Comparison of ENCODE assay signal across 7 cellular contexts in genomic region chr17:78331355-78331754, GRCh38. TPM values are rescaled to one million over a fixed set of nuclear protein-coding genes. Genes with fewer than 3 reads are reported as not detected.
DNase-seq lines count a peak whose midpoint lies in the region; ATAC-seq, FAIRE-seq and TF ChIP-seq lines count a peak whose summit lies in the region.
"Not testable (repeated sequence)": the region's sequence is repeated elsewhere in the genome, so short reads cannot be mapped to it uniquely, and the experiment has no call there.

No MANE protein-coding gene starts in this region.

- in situ Hi-C loops in Panc1 (cut with HindIII; ENCODE audit: low pct_unique_long_range_greater_than_20kb, low sequenced_read_pairs); HepG2 (cut with HindIII; ENCODE audit: extremely low pct_ligation_motif_present, low pct_unique_long_range_greater_than_20kb): not testable (repeated sequence)

- not testable (repeated sequence) for ATAC-seq in Panc1; activated T-cell treated with anti-CD3 and anti-CD28 coated beads, Interleukin-2, amount 50 U/mL, for 72 hours (replicated peaks in 1 of 2); HepG2

- not testable (repeated sequence) for TF ChIP-seq RAD21 in HepG2 (CRISPR knock-in tag; IDR thresholded peaks at IDR 0.05)

- H3K9ac ChIP-seq in HepG2 (ENCODE audit: insufficient read depth, low read depth, low read length), result not testable (repeated sequence)
- H3K9ac ChIP-seq in skeletal muscle tissue (ENCODE audit: low read depth in 1 of 3, low read length in 3 of 3), result peak overlapping the region in 2 of 3 donors; percentile 13 to 40

- peaks cover 56% of the 10 kb centered on the region for H3K4me1 ChIP-seq in Panc1 (ENCODE audit: control insufficient read depth, insufficient read depth, low read length)
- H3K4me1 ChIP-seq in HepG2 (ENCODE audit: insufficient read depth, low read length), result peaks cover 26% of the 10 kb centered on the region
- peaks cover 4 to 15% (median 11%) of the 10 kb centered on the region in 3 donors for H3K4me1 ChIP-seq in skeletal muscle tissue (ENCODE audit: control insufficient read depth in 3 of 3, insufficient read depth in 3 of 3, low read length in 3 of 3)

- not testable (repeated sequence) for DNase-seq in CD14-positive monocyte (ENCODE audit: low spot score); HFFc6; Panc1 (ENCODE audit: low read depth, low spot score); activated T-cell treated with anti-CD3 and anti-CD28 coated beads, Interleukin-2, amount 50 U/mL, for 72 hours; MCF 10A (ENCODE audit: unreplicated experiment); HepG2 (ENCODE audit: low spot score)

- H3K9me3 ChIP-seq in Panc1 (ENCODE audit: control insufficient read depth, insufficient read depth, low read depth, low read length); HepG2 (ENCODE audit: low read length); skeletal muscle tissue (ENCODE audit: control insufficient read depth in 3 of 3, low read length in 3 of 3): not testable (repeated sequence)

- H3K4me1 Mint-ChIP-seq in CD14-positive monocyte (peaks cover 52% of the 10 kb centered on the region), HFFc6 (ENCODE audit: low read depth) (peaks cover 69% of the 10 kb centered on the region), MCF 10A (ENCODE audit: insufficient read depth, unreplicated experiment) (peaks cover 41% of the 10 kb centered on the region)
- peaks cover 44% of the 10 kb centered on the region for H3K4me1 Mint-ChIP-seq in activated T-cell treated with anti-CD3 and anti-CD28 coated beads, Interleukin-2, amount 50 U/mL, for 72 hours (ENCODE audit: low read depth)

- not testable (repeated sequence) for BruUV-seq in Panc1 (replicated peaks; lab: Mats Ljungman, UMichigan); MCF 10A (replicated peaks; lab: Mats Ljungman, UMichigan); HepG2 (replicated peaks; lab: Mats Ljungman, UMichigan)

- H3K27ac ChIP-seq in Panc1 (ENCODE audit: low read length) (peak overlapping the region; percentile 87), skeletal muscle tissue (ENCODE audit: low read depth, low read length) (peak overlapping the region; percentile 64)
- not testable (repeated sequence) for H3K27ac ChIP-seq in HepG2 (ENCODE audit: extremely low read length, insufficient read depth, low read length)

- H3K4me3 Mint-ChIP-seq in CD14-positive monocyte; HFFc6; activated T-cell treated with anti-CD3 and anti-CD28 coated beads, Interleukin-2, amount 50 U/mL, for 72 hours: not testable (repeated sequence)
- peak overlapping the region; percentile 13 for H3K4me3 Mint-ChIP-seq in MCF 10A (ENCODE audit: unreplicated experiment)

- not testable (repeated sequence) for FAIRE-seq in HepG2 (lab: Jason Lieb, UNC)

- not testable (repeated sequence) for H2AFZ ChIP-seq in HepG2 (ENCODE audit: low read length)

- H3K27me3 Mint-ChIP-seq in CD14-positive monocyte (ENCODE audit: low read depth in 3 of 3); HFFc6 (ENCODE audit: insufficient read depth); activated T-cell treated with anti-CD3 and anti-CD28 coated beads, Interleukin-2, amount 50 U/mL, for 72 hours (ENCODE audit: low read depth); MCF 10A (ENCODE audit: insufficient read depth, unreplicated experiment): not testable (repeated sequence)

- WGBS in HepG2 (ENCODE audit: low lambda C conversion rate), result 9% methylated on average over 12 of the region's 12 CpGs

- H3K36me3 ChIP-seq in Panc1 (ENCODE audit: control insufficient read depth, insufficient read depth, low read length); HepG2 (replicated peaks in 1 of 2; ENCODE audit: control insufficient read depth in 1 of 2, insufficient read depth in 2 of 2, low read length in 2 of 2); skeletal muscle tissue (ENCODE audit: control insufficient read depth in 3 of 3, insufficient read depth in 3 of 3, low read length in 3 of 3): not testable (repeated sequence)

- not testable (repeated sequence) for H3K79me2 ChIP-seq in HepG2 (ENCODE audit: insufficient read depth, low read length)

- POLR2A ChIA-PET in Panc1 (lab: Charles Lee); HepG2 (lab: Yijun Ruan, JAX): not testable (repeated sequence)
- POLR2A ChIA-PET in MCF 10A (lab: Yijun Ruan, JAX), result interaction anchor here (0.6 kb wide), 1 partner anchor 249 kb away, joined by 4 read pairs; no protein-coding TSS in a partner anchor

- not testable (repeated sequence) for H3K4me2 ChIP-seq in HepG2 (ENCODE audit: low read depth, low read length)

- not testable (repeated sequence) for TF ChIP-seq EP300 in HepG2 (IDR thresholded peaks at IDR 0.05; ENCODE audit: low read depth in 2 of 2, low read length in 2 of 2); HepG2 (CRISPR knock-in tag; IDR thresholded peaks at IDR 0.05; ENCODE audit: borderline replicate concordance)

- not testable (repeated sequence) for H3K36me3 Mint-ChIP-seq in CD14-positive monocyte; HFFc6 (ENCODE audit: low read depth); activated T-cell treated with anti-CD3 and anti-CD28 coated beads, Interleukin-2, amount 50 U/mL, for 72 hours (ENCODE audit: insufficient read depth in 2 of 2); MCF 10A (ENCODE audit: insufficient read depth, unreplicated experiment)

- CTCF ChIA-PET in Panc1 (lab: Charles Lee) (interaction anchor here (0.7 kb wide), 1 partner anchor 22 kb away, joined by 6 read pairs; no protein-coding TSS in a partner anchor), MCF 10A (lab: Yijun Ruan, JAX) (interaction anchor here (0.7 kb wide), 1 partner anchor 93 kb away, joined by 3 read pairs; no protein-coding TSS in a partner anchor)
- CTCF ChIA-PET in HepG2 (lab: Yijun Ruan, JAX; ENCODE audit: low intra/inter-chr PET ratio, low total read pairs), result not testable (repeated sequence)

- not testable (repeated sequence) for TF ChIP-seq POLR2A in HepG2 (IDR thresholded peaks at IDR 0.05; ENCODE audit: insufficient read depth in 1 of 2, low read depth in 2 of 2, low read length in 2 of 2)

- intact Hi-C loops in CD14-positive monocyte (cut with micrococcal nuclease); Panc1 (cut with micrococcal nuclease; ENCODE audit: unreplicated experiment); MCF 10A (cut with micrococcal nuclease); HepG2 (cut with micrococcal nuclease; ENCODE audit: unreplicated experiment): not testable (repeated sequence)

- not testable (repeated sequence) for H3K4me3 ChIP-seq in Panc1 (ENCODE audit: low read depth in 2 of 2, low read length in 2 of 2); HepG2 (replicated peaks in 1 of 3; ENCODE audit: insufficient read depth in 1 of 3, low read depth in 2 of 3, low read length in 3 of 3); skeletal muscle tissue (ENCODE audit: low read length in 3 of 3)

- not testable (repeated sequence) for H3K27me3 ChIP-seq in Panc1 (ENCODE audit: control insufficient read depth, insufficient read depth, low read length); skeletal muscle tissue (ENCODE audit: control insufficient read depth in 3 of 3, insufficient read depth in 3 of 3, low read length in 3 of 3)
- H3K27me3 ChIP-seq in HepG2 (ENCODE audit: control insufficient read depth in 1 of 2, insufficient read depth in 2 of 2, low read length in 2 of 2), result peaks cover 17 to 68% of the 10 kb centered on the region in 2 experiments

- H3K9me3 Mint-ChIP-seq in CD14-positive monocyte; HFFc6; activated T-cell treated with anti-CD3 and anti-CD28 coated beads, Interleukin-2, amount 50 U/mL, for 72 hours; MCF 10A (ENCODE audit: unreplicated experiment): not testable (repeated sequence)

- not testable (repeated sequence) for TF ChIP-seq CTCF in CD14-positive monocyte (IDR thresholded peaks at IDR 0.05); HFFc6 (IDR thresholded peaks at IDR 0.05); Panc1 (IDR thresholded peaks at IDR 0.05); MCF 10A (IDR thresholded peaks at IDR 0.05; ENCODE audit: unreplicated experiment); HepG2 (CRISPR knock-in tag; IDR thresholded peaks at IDR 0.05)

- H4K20me1 ChIP-seq in HepG2 (ENCODE audit: insufficient read depth, low read length), result not testable (repeated sequence)

- H3K27ac Mint-ChIP-seq in CD14-positive monocyte, result peak overlapping the region in 6 of 7 donors; percentile 18 to 83 (median 67)
- H3K27ac Mint-ChIP-seq in HFFc6, result peak overlapping the region; percentile 86; the same call in 1 of the 2 replicates
- H3K27ac Mint-ChIP-seq in activated T-cell treated with anti-CD3 and anti-CD28 coated beads, Interleukin-2, amount 50 U/mL, for 72 hours, result peak overlapping the region; percentile 66
- peak overlapping the region; percentile 36 for H3K27ac Mint-ChIP-seq in MCF 10A (ENCODE audit: low read depth, unreplicated experiment)

RNA-seq across cellular contexts. Expression of gene SOCS3, which starts 28.5 kb away (rescaled TPM):
- polyA plus RNA-seq in CD14-positive monocyte (100 to 1,000 TPM; 123 to 144 TPM), HepG2 (2011; rRNA removed) (2.4 and 3.2 TPM in 2 replicates)
- total RNA-seq in HFFc6 (2021; fragmentation: NEBNext Ultra II Directional; extraction: Animal tissue kit (Norgen Biotek cat#: 25700)), result 10 to 100 TPM; 27.4 to 37.2 (median 33.2) TPM
- total RNA-seq in Panc1 (2021; ENCODE audit: unreplicated experiment) (53.1 TPM), MCF 10A (2022) (2.5 and 4.8 TPM in 2 replicates), HepG2 (2016; rRNA removed; fragmentation: Illumina TruSeq; extraction: Trizol) (0.66 and 0.77 TPM in 2 replicates), skeletal muscle tissue (15.7 TPM)
- 30.5 TPM for polyA plus RNA-seq in Panc1 (2012; ENCODE audit: insufficient read length)
- 100 to 1,000 TPM; 164 to 212 TPM for total RNA-seq in activated T-cell treated with anti-CD3 and anti-CD28 coated beads, Interleukin-2, amount 50 U/mL, for 72 hours
- 0.30 and 0.35 TPM in 2 replicates for total RNA-seq in HepG2 (2016; cell fraction: cytosol; rRNA removed; fragmentation: Illumina TruSeq; extraction: Trizol; ENCODE audit: low read depth)
- total RNA-seq in HepG2 (2016; cell fraction: insoluble cytoplasmic fraction; rRNA removed; fragmentation: Illumina TruSeq; extraction: Trizol), result 0.59 and 0.95 TPM in 2 replicates
- 0.83 and 0.93 TPM in 2 replicates for total RNA-seq in HepG2 (2016; cell fraction: membrane; rRNA removed; fragmentation: Illumina TruSeq; extraction: Trizol)
- 0.66 and 1.2 TPM in 2 replicates for total RNA-seq in HepG2 (2016; cell fraction: nucleus; rRNA removed; fragmentation: Illumina TruSeq; extraction: Trizol)
- 2.4 and 2.6 TPM in 2 replicates for polyA plus RNA-seq in HepG2 (2011; cell fraction: cytosol; rRNA removed)
- polyA plus RNA-seq in HepG2 (2011; cell fraction: nucleus; rRNA removed), result 4.1 and 5.9 TPM in 2 replicates
- 0.94 and 3.5 TPM in 2 replicates for polyA plus RNA-seq in HepG2 (2012)
- polyA plus RNA-seq in HepG2 (2016; cell fraction: cytosol; fragmentation: Illumina TruSeq; extraction: Trizol; ENCODE audit: low read depth), result 0.05 and 0.10 TPM in 2 replicates
- 0.32 and 0.52 TPM in 2 replicates for polyA plus RNA-seq in HepG2 (2016; cell fraction: insoluble cytoplasmic fraction; fragmentation: Illumina TruSeq; extraction: Trizol; ENCODE audit: low read depth)
- 0.27 and 0.28 TPM in 2 replicates for polyA plus RNA-seq in HepG2 (2016; cell fraction: membrane; fragmentation: Illumina TruSeq; extraction: Trizol; ENCODE audit: low read depth)
- polyA plus RNA-seq in HepG2 (2016; cell fraction: nucleus; fragmentation: Illumina TruSeq; extraction: Trizol; ENCODE audit: insufficient read depth, low read depth), result 1.1 and 1.3 TPM in 2 replicates
- 11.0 and 18.7 TPM in 2 replicates for polyA minus RNA-seq in HepG2 (2011; rRNA and poly(A)+ RNA removed; ENCODE audit: low replicate concordance)
- 6.9 and 7.9 TPM in 2 replicates for polyA minus RNA-seq in HepG2 (2011; cell fraction: cytosol; rRNA and poly(A)+ RNA removed)
- polyA minus RNA-seq in HepG2 (2011; cell fraction: nucleus; rRNA and poly(A)+ RNA removed), result 3.5 and 5.2 TPM in 2 replicates

RNA-seq across cellular contexts. Expression of gene PGS1, which starts 47.1 kb away (rescaled TPM):
- 10 to 100 TPM; 26.0 to 28.0 TPM for polyA plus RNA-seq in CD14-positive monocyte
- total RNA-seq in HFFc6 (2021; fragmentation: NEBNext Ultra II Directional; extraction: Animal tissue kit (Norgen Biotek cat#: 25700)), result 10 to 100 TPM; 20.2 to 26.1 (median 24.5) TPM
- total RNA-seq in Panc1 (2021; ENCODE audit: unreplicated experiment), result 47.5 TPM
- polyA plus RNA-seq in Panc1 (2012; ENCODE audit: insufficient read length), result 40.3 TPM
- 100 to 1,000 TPM in 1 of 2 donors, 10 to 100 TPM in 1; 81.6 to 101 TPM for total RNA-seq in activated T-cell treated with anti-CD3 and anti-CD28 coated beads, Interleukin-2, amount 50 U/mL, for 72 hours
- 25.7 and 31.8 TPM in 2 replicates for total RNA-seq in MCF 10A (2022)
- 18.8 and 25.9 TPM in 2 replicates for total RNA-seq in HepG2 (2016; rRNA removed; fragmentation: Illumina TruSeq; extraction: Trizol)
- 10.8 and 10.9 TPM in 2 replicates for total RNA-seq in HepG2 (2016; cell fraction: cytosol; rRNA removed; fragmentation: Illumina TruSeq; extraction: Trizol; ENCODE audit: low read depth)
- total RNA-seq in HepG2 (2016; cell fraction: insoluble cytoplasmic fraction; rRNA removed; fragmentation: Illumina TruSeq; extraction: Trizol), result 14.8 and 27.5 TPM in 2 replicates
- 11.3 and 11.9 TPM in 2 replicates for total RNA-seq in HepG2 (2016; cell fraction: membrane; rRNA removed; fragmentation: Illumina TruSeq; extraction: Trizol)
- total RNA-seq in HepG2 (2016; cell fraction: nucleus; rRNA removed; fragmentation: Illumina TruSeq; extraction: Trizol), result 27.4 and 30.7 TPM in 2 replicates
- 31.5 and 42.3 TPM in 2 replicates for polyA plus RNA-seq in HepG2 (2011; rRNA removed)
- 30.6 and 33.0 TPM in 2 replicates for polyA plus RNA-seq in HepG2 (2011; cell fraction: cytosol; rRNA removed)
- polyA plus RNA-seq in HepG2 (2011; cell fraction: nucleus; rRNA removed), result 151 and 153 TPM in 2 replicates
- 18.3 and 27.7 TPM in 2 replicates for polyA plus RNA-seq in HepG2 (2012)
- 2.9 and 3.9 TPM in 2 replicates for polyA plus RNA-seq in HepG2 (2016; cell fraction: cytosol; fragmentation: Illumina TruSeq; extraction: Trizol; ENCODE audit: low read depth)
- polyA plus RNA-seq in HepG2 (2016; cell fraction: insoluble cytoplasmic fraction; fragmentation: Illumina TruSeq; extraction: Trizol; ENCODE audit: low read depth), result 12.8 and 16.5 TPM in 2 replicates
- 6.1 and 6.7 TPM in 2 replicates for polyA plus RNA-seq in HepG2 (2016; cell fraction: membrane; fragmentation: Illumina TruSeq; extraction: Trizol; ENCODE audit: low read depth)
- polyA plus RNA-seq in HepG2 (2016; cell fraction: nucleus; fragmentation: Illumina TruSeq; extraction: Trizol; ENCODE audit: insufficient read depth, low read depth), result 50.4 and 56.8 TPM in 2 replicates
- polyA minus RNA-seq in HepG2 (2011; rRNA and poly(A)+ RNA removed; ENCODE audit: low replicate concordance), result 49.2 and 54.3 TPM in 2 replicates
- 13.6 and 15.2 TPM in 2 replicates for polyA minus RNA-seq in HepG2 (2011; cell fraction: cytosol; rRNA and poly(A)+ RNA removed)
- 58.3 and 63.7 TPM in 2 replicates for polyA minus RNA-seq in HepG2 (2011; cell fraction: nucleus; rRNA and poly(A)+ RNA removed)
- 15.1 TPM for total RNA-seq in skeletal muscle tissue

Comparison
In these comparisons a context has a peak if more than half of its experiments do, and no peak if none do; other contexts are left out.
1. H3K27ac Mint-ChIP-seq: peak in every context shown above with its lines; median percentile 86 in HFFc6; 67 in CD14-positive monocyte; 66 in activated T-cell treated with anti-CD3 and anti-CD28 coated beads, Interleukin-2, amount 50 U/mL, for 72 hours; 36 in MCF 10A.